10 cellular contexts compared by ENCODE assay signal in genomic region chr16:85370543-85370880, GRCh38.
DNase-seq lines count a peak whose midpoint lies in the region; ATAC-seq, FAIRE-seq and TF ChIP-seq lines count a peak whose summit lies in the region.
"Had no signal": no experiment of that assay in that cellular context is flagged by ENCODE, and none has a peak within 500 bp of the region (broad histone marks: within the 10 kb centered on the region; RNA-seq: fewer than 3 reads in every experiment).

No MANE protein-coding gene starts in this region.

- WGBS in HepG2 (ENCODE audit: low lambda C conversion rate) = 72% methylated on average over 5 of the region's 6 CpGs
- WGBS in right lobe of liver (ENCODE audit: insufficient coverage, low coverage, low lambda C conversion rate, missing lambda C conversion rate) = 83% methylated on average over 3 of the region's 6 CpGs
- WGBS in heart right ventricle, 2 donors = 59 to 67% methylated on average over 6 of the region's 6 CpGs
- WGBS in psoas muscle, 3 donors = 68 to 76% (median 76%) methylated on average over 6 of the region's 6 CpGs

- no peaks in the 10 kb centered on the region for H3K36me3 ChIP-seq in HepG2 (replicated peaks in 1 of 2; ENCODE audit: control insufficient read depth in 1 of 2, insufficient read depth in 2 of 2, low read length in 2 of 2)
- H3K36me3 ChIP-seq in right lobe of liver = no peaks in the 10 kb centered on the region
- no peaks in the 10 kb centered on the region for H3K36me3 ChIP-seq in heart right ventricle
- H3K36me3 ChIP-seq in psoas muscle (ENCODE audit: insufficient read depth in 1 of 2, low read depth in 1 of 2) = no peaks in the 10 kb centered on the region

- POLR2A ChIA-PET in HepG2 (lab: Yijun Ruan, JAX) = no interaction called here

- no peaks in the 10 kb centered on the region; the same call in 1 of the 2 replicates for H4K20me1 ChIP-seq in HepG2 (ENCODE audit: insufficient read depth, low read length)

- in situ Hi-C loops in HepG2 (cut with HindIII; ENCODE audit: extremely low pct_ligation_motif_present, low pct_unique_long_range_greater_than_20kb) (no loop called here), ACHN (cut with HindIII; ENCODE audit: low pct_ligation_motif_present, low pct_unique_long_range_greater_than_20kb, low sequenced_read_pairs) (no loop called here)

- no peak for TF ChIP-seq RAD21 in HepG2 (CRISPR knock-in tag; IDR thresholded peaks at IDR 0.05)

- CTCF ChIA-PET in HepG2 (lab: Yijun Ruan, JAX; ENCODE audit: low intra/inter-chr PET ratio, low total read pairs) = interaction anchor here (1.5 to 1.8 kb wide), 2 partner anchors 23 to 240 kb away, joined by 4 to 9 read pairs; no protein-coding TSS in a partner anchor

- no peak overlapping the region for H3K9ac ChIP-seq in HepG2 (ENCODE audit: insufficient read depth, low read depth, low read length)

- H2AFZ ChIP-seq in HepG2 (ENCODE audit: low read length) = no peak overlapping the region
- H2AFZ ChIP-seq: GM23338 had no signal

- H3K9me3 ChIP-seq in HepG2 (ENCODE audit: low read length) (no peaks in the 10 kb centered on the region), right lobe of liver (no peaks in the 10 kb centered on the region), heart right ventricle (no peaks in the 10 kb centered on the region), psoas muscle (no peaks in the 10 kb centered on the region)
- H3K9me3 ChIP-seq: Caco-2 had no signal

- H3K4me2 ChIP-seq in HepG2 (ENCODE audit: low read depth, low read length) = no peak overlapping the region
- H3K4me2 ChIP-seq: GM23338 had no signal

- H3K27me3 ChIP-seq in HepG2 (ENCODE audit: control insufficient read depth in 1 of 2, insufficient read depth in 2 of 2, low read length in 2 of 2) (no peaks in the 10 kb centered on the region; a peak in 1 of 5 replicates), right lobe of liver (no peaks in the 10 kb centered on the region), heart right ventricle (no peaks in the 10 kb centered on the region), psoas muscle (ENCODE audit: insufficient read depth in 3 of 3, low read length in 2 of 3) (no peaks in the 10 kb centered on the region)

- no peaks in the 10 kb centered on the region for H3K79me2 ChIP-seq in HepG2 (ENCODE audit: insufficient read depth, low read length)

- ATAC-seq in HepG2 (no peak), right lobe of liver (no peak), heart right ventricle (peak in 5 of 8 donors; percentile 2 to 10 (median 4)), sciatic nerve (peak; percentile 29), psoas muscle (no peak)

- intact Hi-C loops in HepG2 (cut with micrococcal nuclease; ENCODE audit: unreplicated experiment) (no loop called here), right lobe of liver (cut with DNase I) (no loop called here), heart right ventricle (cut with DNase I) (loop anchor here in 1 of 10 donors (5.0 kb wide), 1 partner anchor 242 kb away; the partner anchor contains the start of gene GSE1), sciatic nerve (cut with DNase I) (no loop called here), psoas muscle (cut with DNase I) (no loop called here)

- peaks cover 1% of the 10 kb centered on the region for H3K4me1 ChIP-seq in HepG2 (ENCODE audit: insufficient read depth, low read length)
- H3K4me1 ChIP-seq in right lobe of liver = peaks cover 0 to 19% (median 3%) of the 10 kb centered on the region in 4 donors
- peaks cover 5 to 34% (median 22%) of the 10 kb centered on the region in 9 donors for H3K4me1 ChIP-seq in heart right ventricle
- peaks cover 5% of the 10 kb centered on the region for H3K4me1 ChIP-seq in psoas muscle

- H3K27ac ChIP-seq in HepG2 (ENCODE audit: extremely low read length, insufficient read depth, low read length) = no peak overlapping the region
- no peak overlapping the region for H3K27ac ChIP-seq in right lobe of liver
- H3K27ac ChIP-seq in heart right ventricle = no peak overlapping the region
- H3K27ac ChIP-seq in psoas muscle = no peak overlapping the region

- DNase-seq in HepG2 (ENCODE audit: low spot score) (no peak), right lobe of liver (no peak), heart right ventricle (no peak), sciatic nerve (ENCODE audit: low spot score) (no peak), psoas muscle (no peak), frontal cortex (ENCODE audit: low spot score in 2 of 2) (no peak), ecto neural progenitor cell (ENCODE audit: low spot score) (no peak), ACHN (no peak)

- FAIRE-seq in HepG2 (lab: Jason Lieb, UNC) = no peak
- FAIRE-seq in frontal cortex (lab: Jason Lieb, UNC) = no peak

- no TSS peak for BruUV-seq in HepG2 (replicated peaks; lab: Mats Ljungman, UMichigan)

- TF ChIP-seq CTCF in HepG2 (CRISPR knock-in tag; IDR thresholded peaks at IDR 0.05) (no peak), right lobe of liver (IDR thresholded peaks at IDR 0.05) (no peak), heart right ventricle (IDR thresholded peaks at IDR 0.05) (no peak), psoas muscle (IDR thresholded peaks at IDR 0.05) (no peak)

- TF ChIP-seq POLR2A in HepG2 (IDR thresholded peaks at IDR 0.05; ENCODE audit: insufficient read depth in 1 of 2, low read depth in 2 of 2, low read length in 2 of 2) = no peak
- no peak for TF ChIP-seq POLR2A in right lobe of liver (IDR thresholded peaks at IDR 0.05)

- no peak for TF ChIP-seq EP300 in HepG2 (IDR thresholded peaks at IDR 0.05; ENCODE audit: low read depth in 2 of 2, low read length in 2 of 2)
- TF ChIP-seq EP300 in HepG2 (CRISPR knock-in tag; IDR thresholded peaks at IDR 0.05; ENCODE audit: borderline replicate concordance) = no peak

- no peak overlapping the region for H3K4me3 ChIP-seq in HepG2 (replicated peaks in 1 of 3; ENCODE audit: insufficient read depth in 1 of 3, low read depth in 2 of 3, low read length in 3 of 3)
- no peak overlapping the region for H3K4me3 ChIP-seq in right lobe of liver
- H3K4me3 ChIP-seq in heart right ventricle = no peak overlapping the region
- H3K4me3 ChIP-seq in psoas muscle = no peak overlapping the region
- H3K4me3 ChIP-seq: GM23338 had no signal

TF ChIP-seq in HepG2, 621 proteins besides CTCF, POLR2A, EP300 and RAD21:
- TF ChIP-seq, protein P1, sequence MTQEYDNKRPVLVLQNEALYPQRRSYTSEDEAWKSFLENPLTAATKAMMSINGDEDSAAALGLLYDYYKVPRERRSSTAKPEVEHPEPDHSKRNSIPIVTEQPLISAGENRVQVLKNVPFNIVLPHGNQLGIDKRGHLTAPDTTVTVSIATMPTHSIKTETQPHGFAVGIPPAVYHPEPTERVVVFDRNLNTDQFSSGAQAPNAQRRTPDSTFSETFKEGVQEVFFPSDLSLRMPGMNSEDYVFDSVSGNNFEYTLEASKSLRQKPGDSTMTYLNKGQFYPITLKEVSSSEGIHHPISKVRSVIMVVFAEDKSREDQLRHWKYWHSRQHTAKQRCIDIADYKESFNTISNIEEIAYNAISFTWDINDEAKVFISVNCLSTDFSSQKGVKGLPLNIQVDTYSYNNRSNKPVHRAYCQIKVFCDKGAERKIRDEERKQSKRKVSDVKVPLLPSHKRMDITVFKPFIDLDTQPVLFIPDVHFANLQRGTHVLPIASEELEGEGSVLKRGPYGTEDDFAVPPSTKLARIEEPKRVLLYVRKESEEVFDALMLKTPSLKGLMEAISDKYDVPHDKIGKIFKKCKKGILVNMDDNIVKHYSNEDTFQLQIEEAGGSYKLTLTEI (CRISPR knock-in tag; conservative IDR thresholded peaks at IDR 0.05) = no peak
- no peak for TF ChIP-seq KLF11 (CRISPR knock-in tag; IDR thresholded peaks at IDR 0.05)
- no peak for TF ChIP-seq SUZ12 (IDR thresholded peaks at IDR 0.05; ENCODE audit: low read depth, low read length)
- TF ChIP-seq AGO2 (optimal IDR thresholded peaks at IDR 0.05; ENCODE audit: low read depth, low read length) = no peak
- no peak for TF ChIP-seq HMG20B (CRISPR knock-in tag; conservative IDR thresholded peaks at IDR 0.05)
- TF ChIP-seq SALL1 (CRISPR knock-in tag; IDR thresholded peaks at IDR 0.05) = peak; percentile 1; the same call in 1 of the 2 replicates
TF ChIP-seq in HepG2: peak in this region for 1.

Comparison
In these comparisons a context has a peak if more than half of its experiments do, and no peak if none do; other contexts are left out.
1. ATAC-seq: peak in heart right ventricle (5 of 8) and sciatic nerve (single experiment); none in HepG2 (single experiment), right lobe of liver (0 of 4) and psoas muscle (0 of 4).